Comparison of ENCODE assay signal across 8 cellular contexts in genomic region chr2:33476100-33476792, GRCh38. TPM values are rescaled to one million over a fixed set of nuclear protein-coding genes. Genes with fewer than 3 reads are reported as not detected.
DNase-seq lines count a peak whose midpoint lies in the region; ATAC-seq, FAIRE-seq and TF ChIP-seq lines count a peak whose summit lies in the region.

A gene with protein sequence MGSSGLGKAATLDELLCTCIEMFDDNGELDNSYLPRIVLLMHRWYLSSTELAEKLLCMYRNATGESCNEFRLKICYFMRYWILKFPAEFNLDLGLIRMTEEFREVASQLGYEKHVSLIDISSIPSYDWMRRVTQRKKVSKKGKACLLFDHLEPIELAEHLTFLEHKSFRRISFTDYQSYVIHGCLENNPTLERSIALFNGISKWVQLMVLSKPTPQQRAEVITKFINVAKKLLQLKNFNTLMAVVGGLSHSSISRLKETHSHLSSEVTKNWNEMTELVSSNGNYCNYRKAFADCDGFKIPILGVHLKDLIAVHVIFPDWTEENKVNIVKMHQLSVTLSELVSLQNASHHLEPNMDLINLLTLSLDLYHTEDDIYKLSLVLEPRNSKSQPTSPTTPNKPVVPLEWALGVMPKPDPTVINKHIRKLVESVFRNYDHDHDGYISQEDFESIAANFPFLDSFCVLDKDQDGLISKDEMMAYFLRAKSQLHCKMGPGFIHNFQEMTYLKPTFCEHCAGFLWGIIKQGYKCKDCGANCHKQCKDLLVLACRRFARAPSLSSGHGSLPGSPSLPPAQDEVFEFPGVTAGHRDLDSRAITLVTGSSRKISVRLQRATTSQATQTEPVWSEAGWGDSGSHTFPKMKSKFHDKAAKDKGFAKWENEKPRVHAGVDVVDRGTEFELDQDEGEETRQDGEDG (plus strand): TSS chr2:33476649. CDS start chr2:33515137, 38,488 bp downstream.

- peak within 1 kb of the TSS; percentile 87 for H3K4me3 Mint-ChIP-seq in nephron progenitor cell
- peak within 1 kb of the TSS; percentile 89 for H3K4me3 Mint-ChIP-seq in stimulated activated naive CD8-positive, alpha-beta T cell treated with anti-CD3 and anti-CD28 coated beads, Interleukin-15, Interleukin-2, amounts not matched to agents 100 ng/mL and 50 ng/mL, for 24 hours

- peaks cover 2% of the 10 kb centered on the region for H3K27me3 Mint-ChIP-seq in nephron progenitor cell (ENCODE audit: low read depth, poor library complexity)
- no peaks in the 10 kb centered on the region for H3K27me3 Mint-ChIP-seq in stimulated activated naive CD8-positive, alpha-beta T cell treated with anti-CD3 and anti-CD28 coated beads, Interleukin-15, Interleukin-2, amounts not matched to agents 100 ng/mL and 50 ng/mL, for 24 hours

- H3K9me3 Mint-ChIP-seq in nephron progenitor cell = peaks cover 35% of the 10 kb centered on the region
- H3K9me3 Mint-ChIP-seq in stimulated activated naive CD8-positive, alpha-beta T cell treated with anti-CD3 and anti-CD28 coated beads, Interleukin-15, Interleukin-2, amounts not matched to agents 100 ng/mL and 50 ng/mL, for 24 hours = no peaks in the 10 kb centered on the region

- H3K36me3 Mint-ChIP-seq in nephron progenitor cell (ENCODE audit: low read depth) = peaks cover 16% of the 10 kb centered on the region
- H3K36me3 Mint-ChIP-seq in stimulated activated naive CD8-positive, alpha-beta T cell treated with anti-CD3 and anti-CD28 coated beads, Interleukin-15, Interleukin-2, amounts not matched to agents 100 ng/mL and 50 ng/mL, for 24 hours (ENCODE audit: low read depth) = no peaks in the 10 kb centered on the region

- DNase-seq in DMS 273 (lab: John Stamatoyannopoulos, UW; ENCODE audit: unreplicated experiment) (peak; percentile 96), HT1080 (ENCODE audit: low read depth) (peak; percentile 86), RCC 7860 (ENCODE audit: low spot score) (peak; percentile 39), fibroblast of the conjunctiva (ENCODE audit: low read depth) (peak; percentile 92), nephron progenitor cell (peak; percentile 49)
- peak; percentile 44 for DNase-seq in activated effector memory CD4-positive, alpha-beta T cell treated with Interleukin-2 at 50 U/mL for 16 hours

- TF ChIP-seq CTCF in nephron progenitor cell (IDR thresholded peaks at IDR 0.05) = no peak

- H3K4me1 Mint-ChIP-seq in nephron progenitor cell = peaks cover 60% of the 10 kb centered on the region
- peaks cover 47% of the 10 kb centered on the region for H3K4me1 Mint-ChIP-seq in stimulated activated naive CD8-positive, alpha-beta T cell treated with anti-CD3 and anti-CD28 coated beads, Interleukin-15, Interleukin-2, amounts not matched to agents 100 ng/mL and 50 ng/mL, for 24 hours (ENCODE audit: low read depth)

- FAIRE-seq in RCC 7860 (lab: Jason Lieb, UNC) = no peak

- ATAC-seq in GM21367 (IDR thresholded peaks at IDR 0.05; ENCODE audit: unreplicated experiment) = peak; percentile 43

- H3K27ac Mint-ChIP-seq in nephron progenitor cell = peak within 1 kb of the TSS; percentile 92
- peak within 1 kb of the TSS; percentile 97 for H3K27ac Mint-ChIP-seq in stimulated activated naive CD8-positive, alpha-beta T cell treated with anti-CD3 and anti-CD28 coated beads, Interleukin-15, Interleukin-2, amounts not matched to agents 100 ng/mL and 50 ng/mL, for 24 hours

RNA-seq across cellular contexts. Expression of the gene that starts here (rescaled TPM):
- total RNA-seq in HT1080 (2014; rRNA removed; shearing (Covaris generic)) = 0.84 and 2.1 TPM in 2 replicates
- polyA plus RNA-seq in HT1080 (2015; cell fraction: cytosol; rRNA removed) = 0.01 TPM in 2 replicates
- 0.09 and 0.13 TPM in 2 replicates for polyA plus RNA-seq in HT1080 (2015; cell fraction: nucleus; rRNA removed)

Comparison
In these comparisons a context has a peak if more than half of its experiments do, and no peak if none do; other contexts are left out.
1. Peak in every context shown above with its lines: DNase-seq and ATAC-seq.
2. DNase-seq: peak in every context shown above with its lines; median percentile 96 in DMS 273; 92 in fibroblast of the conjunctiva; 86 in HT1080; 49 in nephron progenitor cell; 44 in activated effector memory CD4-positive, alpha-beta T cell treated with Interleukin-2 at 50 U/mL for 16 hours; 39 in RCC 7860.